ENCODE assay signal across 8 cellular contexts in genomic region chr3:49022751-49023171, GRCh38. TPM values are rescaled to one million over a fixed set of nuclear protein-coding genes. Genes with fewer than 3 reads are reported as not detected.
DNase-seq lines count a peak whose midpoint lies in the region; ATAC-seq and TF ChIP-seq lines count a peak whose summit lies in the region.

No MANE protein-coding gene starts in this region.

- H3K27ac Mint-ChIP-seq in T-helper 1 cell treated with Interleukin-12 subunit alpha and Interleukin-12 subunit beta and Interleukin-4 antibody, amounts not matched to agents 30 μg/mL and 1 μg/mL, for 36 hours, result peak overlapping the region; percentile 98

- H3K27me3 Mint-ChIP-seq in T-helper 1 cell treated with Interleukin-12 subunit alpha and Interleukin-12 subunit beta and Interleukin-4 antibody, amounts not matched to agents 30 μg/mL and 1 μg/mL, for 36 hours (ENCODE audit: low read depth), result no peaks in the 10 kb centered on the region

- peaks cover 30% of the 10 kb centered on the region for H3K36me3 Mint-ChIP-seq in T-helper 1 cell treated with Interleukin-12 subunit alpha and Interleukin-12 subunit beta and Interleukin-4 antibody, amounts not matched to agents 30 μg/mL and 1 μg/mL, for 36 hours (ENCODE audit: low read depth)

- H3K27ac ChIP-seq in skin epidermis, result peak overlapping the region in 20 of 21 experiments; percentile 94 to 100 (median 99)

- H3K4me3 Mint-ChIP-seq in T-helper 1 cell treated with Interleukin-12 subunit alpha and Interleukin-12 subunit beta and Interleukin-4 antibody, amounts not matched to agents 30 μg/mL and 1 μg/mL, for 36 hours, result peak overlapping the region; percentile 94

- DNase-seq in T-helper 1 cell (no peak), SW480 (ENCODE audit: low spot score) (peak; percentile 36), fibroblast of villous mesenchyme (ENCODE audit: low read depth) (no peak), retina (no peak), dedifferentiated amniotic fluid mesenchymal stem cell (ENCODE audit: extremely low spot score) (no peak)

- ATAC-seq in GM21786 (IDR thresholded peaks at IDR 0.05; ENCODE audit: unreplicated experiment), result no peak

- H3K4me3 ChIP-seq in fibroblast of villous mesenchyme (ENCODE audit: low read depth, low read length) (peak overlapping the region; percentile 91), skin epidermis (peak overlapping the region; percentile 76 to 97 (median 82))

- peaks cover 33% of the 10 kb centered on the region for H3K4me1 Mint-ChIP-seq in T-helper 1 cell treated with Interleukin-12 subunit alpha and Interleukin-12 subunit beta and Interleukin-4 antibody, amounts not matched to agents 30 μg/mL and 1 μg/mL, for 36 hours (ENCODE audit: low read depth)

- no peaks in the 10 kb centered on the region for H3K9me3 Mint-ChIP-seq in T-helper 1 cell treated with Interleukin-12 subunit alpha and Interleukin-12 subunit beta and Interleukin-4 antibody, amounts not matched to agents 30 μg/mL and 1 μg/mL, for 36 hours

- TF ChIP-seq CTCF in fibroblast of villous mesenchyme (IDR thresholded peaks at IDR 0.05; ENCODE audit: insufficient read depth, low read depth, low read length), result no peak

RNA-seq across cellular contexts. Expression of gene NDUFAF3, which starts 0.8 kb away (rescaled TPM):
- total RNA-seq in fibroblast of villous mesenchyme, result 39.3 and 48.3 TPM in 2 replicates

RNA-seq across cellular contexts. Expression of gene DALRD3, which starts 4.4 kb away (rescaled TPM):
- total RNA-seq in fibroblast of villous mesenchyme, result 40.6 and 43.2 TPM in 2 replicates

RNA-seq across cellular contexts. Expression of gene IMPDH2, which starts 6.4 kb away (rescaled TPM):
- 225 and 260 TPM in 2 replicates for total RNA-seq in fibroblast of villous mesenchyme

RNA-seq across cellular contexts. Expression of gene WDR6, which starts 15.6 kb away (rescaled TPM):
- 75.6 and 77.3 TPM in 2 replicates for total RNA-seq in fibroblast of villous mesenchyme

RNA-seq across cellular contexts. Expression of gene P4HTM, which starts 32.7 kb away (rescaled TPM):
- 23.8 and 26.8 TPM in 2 replicates for total RNA-seq in fibroblast of villous mesenchyme
